11 cellular contexts compared by ENCODE assay signal in genomic region chr9:133419005-133419404, GRCh38. TPM values are rescaled to one million over a fixed set of nuclear protein-coding genes. Genes with fewer than 3 reads are reported as not detected.
DNase-seq lines count a peak whose midpoint lies in the region; ATAC-seq and TF ChIP-seq lines count a peak whose summit lies in the region.
"Had no signal": no experiment of that assay in that cellular context is flagged by ENCODE, and none has a peak within 500 bp of the region (broad histone marks: within the 10 kb centered on the region; RNA-seq: fewer than 3 reads in every experiment).

No MANE protein-coding gene starts in this region.

- intact Hi-C loops in mammary epithelial cell (cut with micrococcal nuclease) = loop anchor here (2.0 to 5.0 kb wide), 2 partner anchors 42 to 72 kb away; partner anchors contain the start of genes MED22 and RPL7A

- peak overlapping the region; percentile 82 for H3K9ac ChIP-seq in DND-41 (ENCODE audit: low read depth, low read length)
- peak overlapping the region; percentile 89 for H3K9ac ChIP-seq in Loucy (ENCODE audit: low read depth, low read length, poor library complexity, severe bottlenecking)
- H3K9ac ChIP-seq in mammary epithelial cell (ENCODE audit: insufficient read depth, low read length) = no peak overlapping the region

- no peak for ATAC-seq in DND-41 (ENCODE audit: insufficient read depth, low read depth)
- ATAC-seq in naive thymus-derived CD8-positive, alpha-beta T cell = no peak

- in situ Hi-C loops in mammary epithelial cell (cut with MboI; ENCODE audit: low sequenced_read_pairs in 2 of 2) = no loop called here

- TF ChIP-seq CTCF in DND-41 (IDR thresholded peaks at IDR 0.05; ENCODE audit: borderline replicate concordance, extremely low read depth, low read length, poor library complexity, severe bottlenecking) (no peak), Loucy (conservative IDR thresholded peaks at IDR 0.05; ENCODE audit: low read length) (no peak), mammary epithelial cell (conservative IDR thresholded peaks at IDR 0.05 in 1 of 2, IDR thresholded peaks at IDR 0.05 in 1 of 2; ENCODE audit: extremely low read depth in 1 of 2, insufficient read depth in 1 of 2, low read depth in 1 of 2, low read length in 2 of 2) (no peak)

- dilution Hi-C loops in mammary epithelial cell (cut with HindIII; ENCODE audit: low sequenced_read_pairs) = loop anchor here (5.0 kb wide), 3 partner anchors 42 to 98 kb away; partner anchors contain the start of genes STKLD1 and SURF4

- H3K27ac Mint-ChIP-seq in naive thymus-derived CD8-positive, alpha-beta T cell = peak overlapping the region; percentile 20 to 94 (median 90)

- H3K9me3 ChIP-seq in DND-41 (ENCODE audit: insufficient read depth, low read length, severe bottlenecking) = no peaks in the 10 kb centered on the region
- no peaks in the 10 kb centered on the region for H3K9me3 ChIP-seq in Loucy (ENCODE audit: insufficient read depth, low read depth, low read length)
- H3K9me3 ChIP-seq in mammary epithelial cell (replicated peaks; ENCODE audit: insufficient read depth, low read length) = no peaks in the 10 kb centered on the region

- no peaks in the 10 kb centered on the region for H3F3A ChIP-seq in Loucy (ENCODE audit: low read depth)

- H3K4me3 ChIP-seq in DND-41 (ENCODE audit: low read depth in 1 of 2, low read length in 2 of 2) (peak overlapping the region in 1 of 2 experiments; percentile 81; a peak in 2 of 4 replicates), Loucy (ENCODE audit: low read length, poor library complexity, severe bottlenecking) (peak overlapping the region; percentile 95), mammary epithelial cell (replicated peaks in 1 of 3; ENCODE audit: insufficient read depth in 1 of 3, low read depth in 2 of 3, low read length in 3 of 3) (no peak overlapping the region), H7 (ENCODE audit: insufficient read depth, low read depth, low read length) (no peak overlapping the region)

- H3K27me3 ChIP-seq in DND-41 (ENCODE audit: insufficient read depth, low read length, poor library complexity) (no peaks in the 10 kb centered on the region), Loucy (ENCODE audit: insufficient read depth, low read length, poor library complexity, severe bottlenecking) (no peaks in the 10 kb centered on the region), mammary epithelial cell (ENCODE audit: insufficient read depth, low read length) (peaks cover 1% of the 10 kb centered on the region), H7 (ENCODE audit: control insufficient read depth, insufficient read depth, low read length) (no peaks in the 10 kb centered on the region)

- H2AFZ ChIP-seq in DND-41 (ENCODE audit: low read depth, low read length) = no peak overlapping the region
- H2AFZ ChIP-seq in Loucy (ENCODE audit: low read length) = no peak overlapping the region
- no peak overlapping the region for H2AFZ ChIP-seq in mammary epithelial cell (ENCODE audit: low read depth, low read length)

- CTCF ChIA-PET in mammary epithelial cell (lab: Charles Lee; ENCODE audit: low non-redundant PET) = no interaction called here

- H3K4me1 Mint-ChIP-seq in naive thymus-derived CD8-positive, alpha-beta T cell = peaks cover 25 to 61% (median 53%) of the 10 kb centered on the region in 4 donors

- H3K36me3 ChIP-seq in DND-41 (ENCODE audit: insufficient read depth, low read length) (peaks cover 25% of the 10 kb centered on the region), Loucy (ENCODE audit: insufficient read depth, low read length) (no peaks in the 10 kb centered on the region; the same call in 1 of the 2 replicates), mammary epithelial cell (ENCODE audit: insufficient read depth, low read length) (peaks cover 12% of the 10 kb centered on the region), H7 (replicated peaks; ENCODE audit: control insufficient read depth, insufficient read depth, low read length) (peaks cover 11% of the 10 kb centered on the region)

- WGBS in mammary epithelial cell (ENCODE audit: low coverage, missing lambda C conversion rate) = 89% methylated on average over 10 of the region's 13 CpGs

- peak overlapping the region; percentile 93 for H3K4me2 ChIP-seq in DND-41 (ENCODE audit: insufficient read depth, low read length)
- H3K4me2 ChIP-seq in Loucy (ENCODE audit: low read depth, low read length, poor library complexity, severe bottlenecking) = peak overlapping the region; percentile 99
- peak overlapping the region; percentile 81 for H3K4me2 ChIP-seq in mammary epithelial cell (ENCODE audit: insufficient read depth, low read depth, low read length)

- DNase-seq in DND-41 = no peak
- no peak for DNase-seq in mammary epithelial cell
- DNase-seq in naive thymus-derived CD8-positive, alpha-beta T cell = no peak
- no peak for DNase-seq in NCI-H2029 (lab: John Stamatoyannopoulos, UW)
- DNase-seq in SW480 (ENCODE audit: low spot score) = no peak
- no peak for DNase-seq in cerebellar nuclear complex (lab: John Stamatoyannopoulos, UW)
- no peak for DNase-seq in H7
- DNase-seq: activated effector memory CD4-positive, alpha-beta T cell treated with anti-CD3 and anti-CD28 coated beads, Interleukin-2, amount 50 U/mL, for 16 hours; foreskin melanocyte; GOT3 had no signal

- H3K4me3 Mint-ChIP-seq in naive thymus-derived CD8-positive, alpha-beta T cell = peak overlapping the region; percentile 60 to 93 (median 90)

- H3K27ac ChIP-seq in DND-41 (ENCODE audit: low read length) (no peak overlapping the region), mammary epithelial cell (ENCODE audit: insufficient read depth, low read depth, low read length) (no peak overlapping the region)

- no peaks in the 10 kb centered on the region for H3K9me3 Mint-ChIP-seq in naive thymus-derived CD8-positive, alpha-beta T cell

- peaks cover 17% of the 10 kb centered on the region; the same call in 1 of the 2 replicates for H4K20me1 ChIP-seq in DND-41 (ENCODE audit: insufficient read depth, low read length)
- peaks cover 21% of the 10 kb centered on the region for H4K20me1 ChIP-seq in Loucy (ENCODE audit: insufficient read depth, low read length, poor library complexity, severe bottlenecking)
- H4K20me1 ChIP-seq in mammary epithelial cell (ENCODE audit: insufficient read depth, low read length) = no peaks in the 10 kb centered on the region

- no TSS peak for BruUV-seq in mammary epithelial cell (replicated peaks; lab: Mats Ljungman, UMichigan)

- H3K4me1 ChIP-seq in DND-41 (ENCODE audit: insufficient read depth, low read length) (peaks cover 38% of the 10 kb centered on the region), Loucy (ENCODE audit: insufficient read depth, low read length, poor library complexity, severe bottlenecking) (peaks cover 45% of the 10 kb centered on the region), mammary epithelial cell (ENCODE audit: insufficient read depth, low read length) (peaks cover 12% of the 10 kb centered on the region)

- H3K36me3 Mint-ChIP-seq in naive thymus-derived CD8-positive, alpha-beta T cell = peaks cover 0 to 17% (median 0%) of the 10 kb centered on the region in 3 donors

- POLR2A ChIA-PET in naive thymus-derived CD8-positive, alpha-beta T cell (lab: Charles Lee) = interaction anchor here (0.9 to 1.4 kb wide), 4 partner anchors 19 to 90 kb away, joined by 3 read pairs; partner anchors contain the start of genes MED22, RPL7A and SLC2A6

- H3K27me3 Mint-ChIP-seq in naive thymus-derived CD8-positive, alpha-beta T cell = peaks cover 0 to 3% (median 0%) of the 10 kb centered on the region in 5 donors

- H3K9me2 ChIP-seq in Loucy (replicated peaks; ENCODE audit: low read depth, low read length) = no peaks in the 10 kb centered on the region

- H3K79me2 ChIP-seq in DND-41 (ENCODE audit: insufficient read depth, low read length) = peaks cover 39% of the 10 kb centered on the region
- H3K79me2 ChIP-seq in Loucy (ENCODE audit: insufficient read depth, low read length) = peaks cover 42% of the 10 kb centered on the region
- H3K79me2 ChIP-seq in mammary epithelial cell (ENCODE audit: insufficient read depth, low read length) = peaks cover 38% of the 10 kb centered on the region

RNA-seq across cellular contexts. Expression of gene REXO4, which starts 1.2 kb away (rescaled TPM):
- total RNA-seq in mammary epithelial cell = 10 to 100 TPM; 14.8 to 33.1 TPM
- polyA plus RNA-seq in mammary epithelial cell = 27.9 TPM
- 14.7 TPM for polyA minus RNA-seq in mammary epithelial cell
- 10 to 100 TPM; 42.4 to 45.6 TPM for total RNA-seq in naive thymus-derived CD8-positive, alpha-beta T cell
- polyA plus RNA-seq in naive thymus-derived CD8-positive, alpha-beta T cell = 10 to 100 TPM; 15.9 to 30.5 (median 24.4) TPM
- 28.5 and 33.5 TPM in 2 replicates for total RNA-seq in H7 (2014; rRNA removed; shearing (Covaris generic))

RNA-seq across cellular contexts. Expression of gene ADAMTS13, which starts 3.2 kb away (rescaled TPM):
- 1 to 10 TPM; 2.0 to 5.2 TPM for total RNA-seq in mammary epithelial cell
- 1.8 TPM for polyA plus RNA-seq in mammary epithelial cell
- 1.9 TPM for polyA minus RNA-seq in mammary epithelial cell
- 1 to 10 TPM; 3.8 to 4.0 TPM for total RNA-seq in naive thymus-derived CD8-positive, alpha-beta T cell
- under 1 TPM; 0.10 to 0.99 (median 0.41) TPM for polyA plus RNA-seq in naive thymus-derived CD8-positive, alpha-beta T cell
- total RNA-seq in H7 (2014; rRNA removed; shearing (Covaris generic)) = 2.8 and 5.5 TPM in 2 replicates

RNA-seq across cellular contexts. Expression of gene CACFD1, which starts 40.8 kb away (rescaled TPM):
- total RNA-seq in mammary epithelial cell = 1 to 10 TPM; 4.4 to 6.8 TPM
- 2.3 TPM for polyA plus RNA-seq in mammary epithelial cell
- polyA minus RNA-seq in mammary epithelial cell = 19.3 TPM
- 1 to 10 TPM; 4.4 to 4.9 TPM for total RNA-seq in naive thymus-derived CD8-positive, alpha-beta T cell
- polyA plus RNA-seq in naive thymus-derived CD8-positive, alpha-beta T cell = 1 to 10 TPM; 2.5 to 3.7 (median 3.5) TPM
- 9.5 and 11.3 TPM in 2 replicates for total RNA-seq in H7 (2014; rRNA removed; shearing (Covaris generic))

RNA-seq across cellular contexts. Expression of gene STKLD1, which starts 42.8 kb away (rescaled TPM):
- 1 to 10 TPM in 1 of 2 donors, under 1 TPM in 1; 0.67 to 1.0 TPM for total RNA-seq in mammary epithelial cell
- 0.17 TPM for polyA plus RNA-seq in mammary epithelial cell
- not detected for polyA minus RNA-seq in mammary epithelial cell
- 1 to 10 TPM; 1.2 to 1.3 TPM for total RNA-seq in naive thymus-derived CD8-positive, alpha-beta T cell
- 1 to 10 TPM in 1 of 3 donors, under 1 TPM in 1, not detected in 1; 0.35 to 2.3 TPM for polyA plus RNA-seq in naive thymus-derived CD8-positive, alpha-beta T cell
- total RNA-seq in H7 (2014; rRNA removed; shearing (Covaris generic)) = 0.17 and 0.41 TPM in 2 replicates

RNA-seq across cellular contexts. Expression of gene SURF4, which starts 43.1 kb away (rescaled TPM):
- 100 to 1,000 TPM; 192 to 214 TPM for total RNA-seq in mammary epithelial cell
- polyA plus RNA-seq in mammary epithelial cell = 206 TPM
- polyA minus RNA-seq in mammary epithelial cell = 325 TPM
- 10 to 100 TPM; 68.7 to 70.0 TPM for total RNA-seq in naive thymus-derived CD8-positive, alpha-beta T cell
- 100 to 1,000 TPM; 107 to 146 (median 122) TPM for polyA plus RNA-seq in naive thymus-derived CD8-positive, alpha-beta T cell
- 174 and 181 TPM in 2 replicates for total RNA-seq in H7 (2014; rRNA removed; shearing (Covaris generic))
